ENCODE assay signal across 9 cellular contexts in the genomic region with DNA sequence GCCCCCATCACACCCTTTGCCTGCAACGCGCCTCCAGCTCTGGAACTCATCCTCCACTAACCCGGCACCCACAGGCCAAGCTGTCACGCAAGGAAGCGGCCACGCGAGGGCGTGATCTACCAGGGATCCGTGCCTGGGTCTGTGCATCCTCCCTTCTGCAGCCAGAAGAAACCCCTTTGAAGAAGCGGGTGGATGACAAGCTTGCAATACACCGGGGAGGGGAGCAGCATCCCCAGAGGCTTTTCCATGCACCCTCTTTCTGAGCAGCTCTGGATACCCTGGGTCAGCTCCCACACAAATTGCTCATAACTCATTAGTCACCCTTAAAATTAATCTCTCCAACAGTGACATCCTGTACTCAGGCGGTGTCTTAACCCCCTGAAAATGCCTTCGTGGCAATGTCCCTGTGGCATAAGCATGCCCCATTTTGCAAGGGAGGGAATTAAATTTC. TPM values are rescaled to one million over a fixed set of nuclear protein-coding genes. Genes with fewer than 3 reads are reported as not detected.
DNase-seq lines count a peak whose midpoint lies in the region; ATAC-seq, FAIRE-seq and TF ChIP-seq lines count a peak whose summit lies in the region.
"Had no signal": no experiment of that assay in that cellular context is flagged by ENCODE, and none has a peak within 500 bp of the region (broad histone marks: within the 10 kb centered on the region; RNA-seq: fewer than 3 reads in every experiment).

No MANE protein-coding gene starts in this region.

- H3K27ac ChIP-seq in VCaP (no peak overlapping the region), kidney (ENCODE audit: low read depth in 2 of 2, low read length in 2 of 2) (no peak overlapping the region)
- H3K27ac ChIP-seq: BLaER1 had no signal

- peak; percentile 74 for TF ChIP-seq CTCF in NB4 (IDR thresholded peaks at IDR 0.05; ENCODE audit: low read depth, low read length)
- peak; percentile 82 for TF ChIP-seq CTCF in VCaP (conservative IDR thresholded peaks at IDR 0.05)
- TF ChIP-seq CTCF in brain (conservative IDR thresholded peaks at IDR 0.05) = peak; percentile 78 to 90
- peak; percentile 50 for TF ChIP-seq CTCF in kidney (IDR thresholded peaks at IDR 0.05; ENCODE audit: borderline replicate concordance, extremely low read depth, insufficient read depth)

- peak overlapping the region in 1 of 5 experiments; percentile 80 for H3K27ac Mint-ChIP-seq in brain

- intact Hi-C loops in kidney (cut with DNase I) = loop anchor here (5.0 kb wide), 1 partner anchor 372 kb away; no protein-coding TSS in a partner anchor

- no peak overlapping the region for H3K4me3 Mint-ChIP-seq in brain

- TF ChIP-seq POLR2A in NB4 (IDR thresholded peaks at IDR 0.05; ENCODE audit: extremely low read depth, insufficient read length) = no peak

- ATAC-seq in HG03025 (IDR thresholded peaks at IDR 0.05; ENCODE audit: low FRiP score, unreplicated experiment) = no peak

- H3K36me3 ChIP-seq in kidney (ENCODE audit: control insufficient read depth in 1 of 2, insufficient read depth in 2 of 2, low read length in 2 of 2) = no peaks in the 10 kb centered on the region
- H3K36me3 ChIP-seq: BLaER1 had no signal

- DNase-seq in NCI-H1417 (lab: John Stamatoyannopoulos, UW) = peak; percentile 6 to 43 (median 25)
- no peak for DNase-seq in NCI-H1417 treated with DMSO at 0.1 percent for 48 hours (lab: John Stamatoyannopoulos, UW)
- peak; percentile 74 for DNase-seq in NB4 (ENCODE audit: low read depth)
- peak; percentile 84 for DNase-seq in kidney
- peak; percentile 74 to 80 for DNase-seq in stimulated activated CD4-positive, alpha-beta T cell treated with anti-CD3 and anti-CD28 coated beads, Interleukin-2, amount 100 ng/mL, for 24 hours

- no peak overlapping the region for H3K9ac ChIP-seq in kidney (ENCODE audit: low read length in 2 of 2)
- H3K9ac ChIP-seq: BLaER1 had no signal

- FAIRE-seq in kidney (lab: Jason Lieb, UNC) = no peak

- peaks cover 5% of the 10 kb centered on the region for H3K27me3 Mint-ChIP-seq in brain

- H3K4me1 ChIP-seq in kidney (ENCODE audit: control insufficient read depth in 1 of 2, insufficient read depth in 1 of 2, low read depth in 1 of 2, low read length in 2 of 2) = no peaks in the 10 kb centered on the region
- H3K4me1 ChIP-seq: BLaER1 had no signal

- peaks cover 22% of the 10 kb centered on the region for H3K4me1 Mint-ChIP-seq in brain

- H3K4me3 ChIP-seq in NB4 (ENCODE audit: low read depth, low read length) = no peak overlapping the region
- no peak overlapping the region for H3K4me3 ChIP-seq in kidney (ENCODE audit: low read length in 2 of 2)
- H3K4me3 ChIP-seq: BLaER1 had no signal

- no peaks in the 10 kb centered on the region for H3K9me3 ChIP-seq in kidney (ENCODE audit: control insufficient read depth in 1 of 2, low read length in 2 of 2)
- H3K9me3 ChIP-seq: BLaER1 had no signal

- H3K36me3 Mint-ChIP-seq in brain = no peaks in the 10 kb centered on the region

- no peaks in the 10 kb centered on the region for H3K9me3 Mint-ChIP-seq in brain

RNA-seq across cellular contexts. Expression of gene PDCL3, which starts 47.6 kb away (rescaled TPM):
- polyA plus RNA-seq in brain (ENCODE audit: insufficient read depth, low read depth, low replicate concordance) (34.8 TPM), kidney (ENCODE audit: insufficient read depth, low read depth, low replicate concordance) (29.8 TPM)
- total RNA-seq in kidney = 20.1 TPM
